In the genomic region with DNA sequence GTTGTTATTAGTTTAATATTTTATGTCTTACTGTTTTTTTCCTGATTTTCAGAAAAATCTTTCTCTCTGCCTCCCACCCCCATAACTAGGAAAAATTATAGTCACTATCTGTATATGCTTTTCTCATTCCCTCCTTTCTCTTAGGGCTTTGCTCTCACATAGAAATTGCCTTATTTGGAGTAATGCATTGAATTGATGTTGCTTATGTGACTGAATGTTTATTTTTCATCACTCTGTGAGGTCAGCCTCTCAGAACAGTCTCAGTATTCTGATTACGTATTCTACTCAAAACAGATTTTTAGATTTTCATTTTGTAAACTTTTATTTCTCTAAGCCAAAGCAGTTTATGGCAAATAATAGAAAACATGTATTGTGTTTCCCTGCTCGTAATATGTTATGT, we compare ENCODE assay signal across 16 cellular contexts.
"Had no signal": no experiment of that assay in that cellular context is flagged by ENCODE, and none has a peak within 500 bp of the region (broad histone marks: within the 10 kb centered on the region; RNA-seq: fewer than 3 reads in every experiment).

No MANE protein-coding gene starts in this region.

- DNase-seq: activated CD4-positive, alpha-beta memory T cell treated with anti-CD3 and anti-CD28 coated beads for 36 hours; activated CD4-positive, alpha-beta T cell treated with anti-CD3 and anti-CD28 coated beads for 1 hour; activated gamma-delta T cell; activated naive CD8-positive, alpha-beta T cell treated with anti-CD3 and anti-CD28 coated beads, Interleukin-2, amount 10 ng/mL, durations not matched to agents 7 days and 5 days; activated T-cell treated with anti-CD3 and anti-CD28 coated beads, Interleukin-2, amount 50 U/mL, for 48 hours; body of pancreas; cerebellar nuclear complex; naive B cell; stimulated activated CD4-positive, alpha-beta T cell treated with anti-CD3 and anti-CD28 coated beads, Interleukin-4, amount 100 ng/mL, for 4 hours; stomach; T-helper 9 cell; uterus had no signal

- H3K4me3 ChIP-seq: body of pancreas, lung, right atrium auricular region, skin epidermis, stomach, uterus had no signal

- H3K9me3 ChIP-seq: body of pancreas, neutrophil, right atrium auricular region, stomach, uterus had no signal

- H3K27me3 ChIP-seq: body of pancreas, neutrophil, right atrium auricular region, stomach, uterus had no signal

- H3K36me3 ChIP-seq: right atrium auricular region, uterus had no signal

- ATAC-seq: body of pancreas had no signal

- H3K4me1 ChIP-seq: body of pancreas, right atrium auricular region, uterus had no signal
